Comparison of ENCODE assay signal across 1 cellular context in the genomic region with DNA sequence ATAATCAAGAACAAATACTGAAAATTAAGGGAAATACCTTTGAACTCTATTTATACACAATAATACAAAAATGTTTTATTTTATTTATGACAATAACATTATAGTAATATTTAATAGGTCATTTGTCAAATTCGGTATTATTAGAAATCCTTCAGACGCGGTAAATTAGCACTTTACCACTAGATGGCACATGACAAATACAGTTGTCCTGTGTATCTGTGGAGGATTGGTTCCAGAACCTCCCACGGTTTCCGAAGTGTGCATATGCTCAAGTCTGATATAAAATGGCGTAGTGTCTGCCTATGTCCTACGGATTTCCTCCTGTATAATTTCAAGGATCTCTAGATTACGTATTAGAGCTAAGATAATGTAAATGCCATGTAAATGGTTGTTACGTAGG.
TF ChIP-seq lines count a peak whose summit lies in the region.

No MANE protein-coding gene starts in this region.

TF ChIP-seq in K562, 482 proteins besides CTCF, POLR2A, EP300 and RAD21 (continued from another document):
- TF ChIP-seq, protein P1, sequence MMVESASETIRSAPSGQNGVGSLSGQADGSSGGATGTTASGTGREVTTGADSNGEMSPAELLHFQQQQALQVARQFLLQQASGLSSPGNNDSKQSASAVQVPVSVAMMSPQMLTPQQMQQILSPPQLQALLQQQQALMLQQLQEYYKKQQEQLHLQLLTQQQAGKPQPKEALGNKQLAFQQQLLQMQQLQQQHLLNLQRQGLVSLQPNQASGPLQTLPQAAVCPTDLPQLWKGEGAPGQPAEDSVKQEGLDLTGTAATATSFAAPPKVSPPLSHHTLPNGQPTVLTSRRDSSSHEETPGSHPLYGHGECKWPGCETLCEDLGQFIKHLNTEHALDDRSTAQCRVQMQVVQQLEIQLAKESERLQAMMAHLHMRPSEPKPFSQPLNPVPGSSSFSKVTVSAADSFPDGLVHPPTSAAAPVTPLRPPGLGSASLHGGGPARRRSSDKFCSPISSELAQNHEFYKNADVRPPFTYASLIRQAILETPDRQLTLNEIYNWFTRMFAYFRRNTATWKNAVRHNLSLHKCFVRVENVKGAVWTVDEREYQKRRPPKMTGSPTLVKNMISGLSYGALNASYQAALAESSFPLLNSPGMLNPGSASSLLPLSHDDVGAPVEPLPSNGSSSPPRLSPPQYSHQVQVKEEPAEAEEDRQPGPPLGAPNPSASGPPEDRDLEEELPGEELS (CRISPR knock-in tag; IDR thresholded peaks at IDR 0.05; ENCODE audit: borderline replicate concordance) = no peak
- TF ChIP-seq HMGN3 (IDR thresholded peaks at IDR 0.05; ENCODE audit: borderline replicate concordance, extremely low read depth, insufficient read length, low read depth, low read length) (no peak), RNF2 (IDR thresholded peaks at IDR 0.05) (no peak), TCF7L2 (IDR thresholded peaks at IDR 0.05; ENCODE audit: low read depth, low read length) (no peak), ZSCAN32 (CRISPR knock-in tag; IDR thresholded peaks at IDR 0.05) (no peak), POLR2AphosphoS5 (IDR thresholded peaks at IDR 0.05; ENCODE audit: control insufficient read depth, insufficient read depth, low read depth, low read length) (no peak), TBL1XR1 (IDR thresholded peaks at IDR 0.05; ENCODE audit: low read length in 2 of 2) (no peak), ZFX (CRISPR knock-in tag; IDR thresholded peaks at IDR 0.05) (no peak), RFX7 (CRISPR knock-in tag; IDR thresholded peaks at IDR 0.05) (no peak), NONO (IDR thresholded peaks at IDR 0.05; ENCODE audit: low read depth in 2 of 2, low read length in 1 of 2) (no peak), ELF1 (tag; IDR thresholded peaks at IDR 0.05) (no peak), NCOA6 (IDR thresholded peaks at IDR 0.05) (no peak)
- TF ChIP-seq, protein P2, sequence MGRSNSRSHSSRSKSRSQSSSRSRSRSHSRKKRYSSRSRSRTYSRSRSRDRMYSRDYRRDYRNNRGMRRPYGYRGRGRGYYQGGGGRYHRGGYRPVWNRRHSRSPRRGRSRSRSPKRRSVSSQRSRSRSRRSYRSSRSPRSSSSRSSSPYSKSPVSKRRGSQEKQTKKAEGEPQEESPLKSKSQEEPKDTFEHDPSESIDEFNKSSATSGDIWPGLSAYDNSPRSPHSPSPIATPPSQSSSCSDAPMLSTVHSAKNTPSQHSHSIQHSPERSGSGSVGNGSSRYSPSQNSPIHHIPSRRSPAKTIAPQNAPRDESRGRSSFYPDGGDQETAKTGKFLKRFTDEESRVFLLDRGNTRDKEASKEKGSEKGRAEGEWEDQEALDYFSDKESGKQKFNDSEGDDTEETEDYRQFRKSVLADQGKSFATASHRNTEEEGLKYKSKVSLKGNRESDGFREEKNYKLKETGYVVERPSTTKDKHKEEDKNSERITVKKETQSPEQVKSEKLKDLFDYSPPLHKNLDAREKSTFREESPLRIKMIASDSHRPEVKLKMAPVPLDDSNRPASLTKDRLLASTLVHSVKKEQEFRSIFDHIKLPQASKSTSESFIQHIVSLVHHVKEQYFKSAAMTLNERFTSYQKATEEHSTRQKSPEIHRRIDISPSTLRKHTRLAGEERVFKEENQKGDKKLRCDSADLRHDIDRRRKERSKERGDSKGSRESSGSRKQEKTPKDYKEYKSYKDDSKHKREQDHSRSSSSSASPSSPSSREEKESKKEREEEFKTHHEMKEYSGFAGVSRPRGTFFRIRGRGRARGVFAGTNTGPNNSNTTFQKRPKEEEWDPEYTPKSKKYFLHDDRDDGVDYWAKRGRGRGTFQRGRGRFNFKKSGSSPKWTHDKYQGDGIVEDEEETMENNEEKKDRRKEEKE (IDR thresholded peaks at IDR 0.05; ENCODE audit: borderline replicate concordance in 1 of 2, control insufficient read depth in 1 of 2, low read depth in 2 of 2, low read length in 1 of 2) = no peak
